Comparison of ENCODE assay signal across 1 cellular context in genomic region chr4:180960758-180961401, GRCh38.
TF ChIP-seq lines count a peak whose summit lies in the region.

No MANE protein-coding gene starts in this region.

TF ChIP-seq in SK-N-SH, 30 proteins besides CTCF, POLR2A, EP300 and RAD21 (continued from another document):
- no peak for TF ChIP-seq REST (IDR thresholded peaks at IDR 0.05; ENCODE audit: low read depth, low read length)
- TF ChIP-seq TEAD4 (IDR thresholded peaks at IDR 0.05; ENCODE audit: borderline replicate concordance, insufficient read depth), result no peak
- TF ChIP-seq FOSL2 (IDR thresholded peaks at IDR 0.05; ENCODE audit: borderline replicate concordance, low read depth), result no peak
- peak; percentile 65; the same call in 1 of the 2 replicates for TF ChIP-seq RCOR1 (IDR thresholded peaks at IDR 0.05; ENCODE audit: low read length)
- TF ChIP-seq MXI1 (IDR thresholded peaks at IDR 0.05; ENCODE audit: low read depth, low read length), result peak; percentile 32; the same call in 1 of the 2 replicates
- TF ChIP-seq SMC3 (IDR thresholded peaks at IDR 0.05; ENCODE audit: low read depth, low read length), result peak; percentile 46; the same call in 1 of the 2 replicates
- no peak for TF ChIP-seq USF2 (IDR thresholded peaks at IDR 0.05; ENCODE audit: borderline replicate concordance, low read depth, low read length)
- TF ChIP-seq TAF1 (IDR thresholded peaks at IDR 0.05; ENCODE audit: borderline replicate concordance, low read depth, low read length), result no peak
- no peak for TF ChIP-seq FOXM1 (IDR thresholded peaks at IDR 0.05; ENCODE audit: low read depth)
- TF ChIP-seq RXRA (IDR thresholded peaks at IDR 0.05; ENCODE audit: borderline replicate concordance, low read depth), result no peak
- no peak for TF ChIP-seq USF1 (IDR thresholded peaks at IDR 0.05; ENCODE audit: borderline replicate concordance, low read depth)
